8 cellular contexts compared by ENCODE assay signal in genomic region chr9:131397100-131397790, GRCh38. TPM values are rescaled to one million over a fixed set of nuclear protein-coding genes. Genes with fewer than 3 reads are reported as not detected.
DNase-seq lines count a peak whose midpoint lies in the region; ATAC-seq and TF ChIP-seq lines count a peak whose summit lies in the region.

No MANE protein-coding gene starts in this region.

- peak overlapping the region; percentile 44 for H3K4me3 ChIP-seq in GM08714 (ENCODE audit: low read length)
- peak overlapping the region; percentile 98 for H3K4me3 ChIP-seq in PC-3 (ENCODE audit: low read length)
- H3K4me3 ChIP-seq in psoas muscle, result peak overlapping the region; percentile 76

- intact Hi-C loops in PC-3 (cut with micrococcal nuclease), result no loop called here
- intact Hi-C loops in psoas muscle (cut with DNase I), result no loop called here

- peak overlapping the region; percentile 96 for H3K4me2 ChIP-seq in PC-3 (ENCODE audit: low read length)

- WGBS in psoas muscle, 3 donors, result 26 to 42% (median 32%) methylated on average over 8 of the region's 8 CpGs

- H3K9me2 ChIP-seq in PC-3 (replicated peaks; ENCODE audit: low read length), result no peaks in the 10 kb centered on the region

- H3K27me3 ChIP-seq in PC-3 (ENCODE audit: low read length), result no peaks in the 10 kb centered on the region
- no peaks in the 10 kb centered on the region for H3K27me3 ChIP-seq in psoas muscle (ENCODE audit: insufficient read depth in 3 of 3, low read length in 2 of 3)

- H3K27ac ChIP-seq in PC-3 (ENCODE audit: low read length), result no peak overlapping the region
- peak overlapping the region; percentile 96 for H3K27ac ChIP-seq in epithelial cell of prostate
- H3K27ac ChIP-seq in psoas muscle, result peak overlapping the region; percentile 95

- peaks cover 78% of the 10 kb centered on the region for H3K79me2 ChIP-seq in PC-3 (ENCODE audit: low read length)

- no TSS peak for BruUV-seq in PC-3 (replicated peaks; lab: Mats Ljungman, UMichigan)

- peaks cover 32% of the 10 kb centered on the region for H3K4me1 ChIP-seq in PC-3 (ENCODE audit: insufficient read depth, low read length)
- H3K4me1 ChIP-seq in psoas muscle, result peaks cover 79% of the 10 kb centered on the region

- peak; percentile 57 for DNase-seq in PC-3
- no peak for DNase-seq in epithelial cell of prostate (ENCODE audit: low read depth, low spot score)
- DNase-seq in psoas muscle, result no peak
- no peak for DNase-seq in GDM1 (lab: John Stamatoyannopoulos, UW)
- DNase-seq in NCI-H1105 treated with DMSO at 0.1 percent for 48 hours (lab: John Stamatoyannopoulos, UW), result no peak

- H4K20me1 ChIP-seq in PC-3 (ENCODE audit: low read length), result peaks cover 54% of the 10 kb centered on the region

- H3K9me3 ChIP-seq in PC-3 (ENCODE audit: low read length) (no peaks in the 10 kb centered on the region), psoas muscle (no peaks in the 10 kb centered on the region)

- POLR2A ChIA-PET in PC-3 (lab: Charles Lee; ENCODE audit: unreplicated experiment), result no interaction called here

- no peaks in the 10 kb centered on the region for H3F3A ChIP-seq in PC-3 (ENCODE audit: low read length, unreplicated experiment)

- TF ChIP-seq CTCF in PC-3 (conservative IDR thresholded peaks at IDR 0.05; ENCODE audit: low read depth, low read length) (no peak), psoas muscle (IDR thresholded peaks at IDR 0.05) (no peak)

- no peak overlapping the region for H2AFZ ChIP-seq in PC-3 (ENCODE audit: low read length)

- H3K36me3 ChIP-seq in PC-3 (ENCODE audit: low read depth, low read length) (no peaks in the 10 kb centered on the region), psoas muscle (ENCODE audit: insufficient read depth in 1 of 2, low read depth in 1 of 2) (no peaks in the 10 kb centered on the region)

- no peak for ATAC-seq in PC-3
- ATAC-seq in psoas muscle, result no peak
- no peak for ATAC-seq in HG03025 (IDR thresholded peaks at IDR 0.05; ENCODE audit: low FRiP score, unreplicated experiment)
- ATAC-seq in GM18861 (IDR thresholded peaks at IDR 0.05; ENCODE audit: unreplicated experiment), result no peak

- CTCF ChIA-PET in PC-3 (lab: Charles Lee), result interaction anchor here (1.0 kb wide), 1 partner anchor 48 kb away, joined by 3 read pairs; no protein-coding TSS in a partner anchor

- peak overlapping the region; percentile 20; the same call in 1 of the 2 replicates for H3K9ac ChIP-seq in PC-3 (ENCODE audit: low read length)

RNA-seq across cellular contexts. Expression of gene PRRC2B, which starts 3.4 kb away (rescaled TPM):
- total RNA-seq in PC-3 (2014; rRNA removed) (46.9 and 64.7 TPM in 2 replicates), psoas muscle (100 to 1,000 TPM in 1 of 4 donors, 10 to 100 TPM in 3; 63.6 to 114 (median 78.7) TPM)
- 10 to 100 TPM; 22.7 to 42.1 (median 27.5) TPM for polyA plus RNA-seq in psoas muscle

Comparison
In these comparisons a context has a peak if more than half of its experiments do, and no peak if none do; other contexts are left out.
1. H3K4me3 ChIP-seq: peak in every context shown above with its lines; median percentile 98 in PC-3; 76 in psoas muscle; 44 in GM08714.